In genomic region chr13:97223711-97224461, GRCh38 we compare ENCODE assay signal across 8 cellular contexts. TPM values are rescaled to one million over a fixed set of nuclear protein-coding genes. Genes with fewer than 3 reads are reported as not detected.
DNase-seq lines count a peak whose midpoint lies in the region; ATAC-seq and TF ChIP-seq lines count a peak whose summit lies in the region.

No MANE protein-coding gene starts in this region.

- peak; percentile 14; the same call in 1 of the 2 replicates for TF ChIP-seq RAD21 in HCT116 (IDR thresholded peaks at IDR 0.05; ENCODE audit: low read depth)

- peak overlapping the region; percentile 79 for H3K4me2 ChIP-seq in HCT116 (ENCODE audit: low read length)
- peak overlapping the region; percentile 89 for H3K4me2 ChIP-seq in parathyroid adenoma (ENCODE audit: low read length)

- H3K36me3 ChIP-seq in HCT116 (ENCODE audit: control insufficient read depth in 1 of 2, insufficient read depth in 2 of 2, low read length in 2 of 2) = no peaks in the 10 kb centered on the region
- H3K36me3 ChIP-seq in adipocyte (ENCODE audit: control insufficient read depth, insufficient read depth, low read length, severe bottlenecking) = no peaks in the 10 kb centered on the region
- no peaks in the 10 kb centered on the region for H3K36me3 ChIP-seq in heart left ventricle
- H3K36me3 ChIP-seq in parathyroid adenoma (ENCODE audit: control insufficient read depth, insufficient read depth, low read length) = no peaks in the 10 kb centered on the region

- H3K27me3 ChIP-seq in HCT116 (ENCODE audit: insufficient read depth, low read length) (no peaks in the 10 kb centered on the region), adipocyte (replicated peaks; ENCODE audit: control insufficient read depth, insufficient read depth, low read length) (no peaks in the 10 kb centered on the region), heart left ventricle (no peaks in the 10 kb centered on the region), parathyroid adenoma (ENCODE audit: control insufficient read depth, insufficient read depth, low read length) (no peaks in the 10 kb centered on the region)

- peak; percentile 65 for DNase-seq in DMS 273 treated with DMSO at 0.1 percent for 48 hours (lab: John Stamatoyannopoulos, UW)
- DNase-seq in HCT116 (ENCODE audit: low read depth, low spot score) = peak; percentile 43
- DNase-seq in NCI-H748 treated with DMSO at 0.1 percent for 48 hours (lab: John Stamatoyannopoulos, UW) = peak; percentile 64
- DNase-seq in adipocyte (ENCODE audit: low read depth) = peak; percentile 94
- peak in 4 of 5 donors; percentile 42 to 72 (median 52) for DNase-seq in heart left ventricle
- DNase-seq in NCI-H1436 treated with DMSO at 0.1 percent for 48 hours (lab: John Stamatoyannopoulos, UW) = no peak
- DNase-seq in GOT3 (lab: John Stamatoyannopoulos, UW) = no peak

- no TSS peak for BruUV-seq in HCT116 (replicated peaks; lab: Mats Ljungman, UMichigan)

- POLR2A ChIA-PET in HCT116 (lab: Charles Lee) = interaction anchor here (1.0 to 3.1 kb wide), 7 partner anchors 17 to 114 kb away, joined by 3 to 31 read pairs (median 5); no protein-coding TSS in a partner anchor

- peak overlapping the region; percentile 74 to 85 for H3K4me3 ChIP-seq in HCT116 (replicated peaks in 1 of 2; ENCODE audit: low read depth in 1 of 2, low read length in 2 of 2)
- H3K4me3 ChIP-seq in adipocyte (ENCODE audit: low read length) = peak overlapping the region; percentile 97
- H3K4me3 ChIP-seq in heart left ventricle = peak overlapping the region; percentile 47 to 81 (median 73)
- H3K4me3 ChIP-seq in parathyroid adenoma (ENCODE audit: low read depth, low read length) = peak overlapping the region; percentile 84

- 0 to 3% (median 1%) methylated on average over 9 of the region's 9 CpGs for WGBS in heart left ventricle, 4 donors

- peaks cover 64% of the 10 kb centered on the region for H3K79me2 ChIP-seq in HCT116 (ENCODE audit: insufficient read depth, low read length)
- peaks cover 21% of the 10 kb centered on the region for H3K79me2 ChIP-seq in parathyroid adenoma

- no peaks in the 10 kb centered on the region for H3K9me3 ChIP-seq in HCT116 (ENCODE audit: control insufficient read depth in 1 of 2, insufficient read depth in 1 of 2, low read depth in 1 of 2, low read length in 2 of 2)
- H3K9me3 ChIP-seq in adipocyte (ENCODE audit: control insufficient read depth, low read length) = no peaks in the 10 kb centered on the region
- no peaks in the 10 kb centered on the region for H3K9me3 ChIP-seq in heart left ventricle
- no peaks in the 10 kb centered on the region for H3K9me3 ChIP-seq in parathyroid adenoma (ENCODE audit: control insufficient read depth, low read length)

- no peaks in the 10 kb centered on the region for H4K20me1 ChIP-seq in HCT116 (ENCODE audit: insufficient read depth)

- ATAC-seq in HCT116 = peak; percentile 37
- peak; percentile 42 to 74 (median 62) for ATAC-seq in heart left ventricle

- H3K9ac ChIP-seq in HCT116 (ENCODE audit: low read length) = peak overlapping the region; percentile 80
- H3K9ac ChIP-seq in adipocyte (ENCODE audit: low read length) = peak overlapping the region; percentile 96
- peak overlapping the region; percentile 14 for H3K9ac ChIP-seq in parathyroid adenoma

- CTCF ChIA-PET in HCT116 (lab: Charles Lee) = interaction anchor here (1.8 to 4.2 kb wide), 3 partner anchors 11 to 113 kb away, joined by 5 to 21 read pairs (median 18); no protein-coding TSS in a partner anchor

- H3K9me2 ChIP-seq in HCT116 (ENCODE audit: insufficient read depth) = no peaks in the 10 kb centered on the region

- TF ChIP-seq CTCF in HCT116 (IDR thresholded peaks at IDR 0.05 in 2 of 3, conservative IDR thresholded peaks at IDR 0.05 in 1 of 3; ENCODE audit: borderline replicate concordance in 1 of 3, insufficient read depth in 1 of 3, low read depth in 2 of 3, low read length in 2 of 3) = peak in 2 of 3 experiments; percentile 7 to 10; a peak in 1 of 6 replicates
- TF ChIP-seq CTCF in heart left ventricle (IDR thresholded peaks at IDR 0.05) = peak in 4 of 12 donors; percentile 17 to 39 (median 21)
- TF ChIP-seq CTCF in parathyroid adenoma (IDR thresholded peaks at IDR 0.05) = no peak

- intact Hi-C loops in HCT116 (cut with micrococcal nuclease) = loop anchor here (5.0 kb wide), 1 partner anchor 133 kb away; no protein-coding TSS in a partner anchor
- intact Hi-C loops in heart left ventricle (cut with DNase I) = loop anchor here in 8 of 10 donors (2.0 to 10.0 kb wide), 10 partner anchors 33 to 211 kb away; partner anchors contain the start of gene RAP2A (in 3 of the 8)

- H2AFZ ChIP-seq in HCT116 (ENCODE audit: low read depth, low read length, poor library complexity, severe bottlenecking) (no peak overlapping the region), parathyroid adenoma (peak overlapping the region; percentile 35)

- H3K27ac ChIP-seq in HCT116 (ENCODE audit: low read depth, low read length) = peak overlapping the region; percentile 74
- peak overlapping the region; percentile 71 to 96 (median 90) for H3K27ac ChIP-seq in heart left ventricle
- H3K27ac ChIP-seq in parathyroid adenoma = peak overlapping the region; percentile 82

- RAD21 ChIA-PET in HCT116 (lab: Charles Lee; ENCODE audit: low non-redundant PET in 1 of 2, low total read pairs in 2 of 2, uncharacterized antibody in 2 of 2, unreplicated experiment in 2 of 2) = no interaction called here

- H3K4me1 ChIP-seq in HCT116 (ENCODE audit: control insufficient read depth in 1 of 2, insufficient read depth in 2 of 2, low read length in 2 of 2) (peaks cover 47 to 50% of the 10 kb centered on the region in 2 experiments), adipocyte (ENCODE audit: control insufficient read depth, insufficient read depth, low read length) (peaks cover 42% of the 10 kb centered on the region), heart left ventricle (peaks cover 7 to 56% (median 46%) of the 10 kb centered on the region in 12 donors), parathyroid adenoma (peaks cover 28% of the 10 kb centered on the region)

- no peak for TF ChIP-seq POLR2A in HCT116 (IDR thresholded peaks at IDR 0.05; ENCODE audit: borderline replicate concordance, extremely low read depth, insufficient read depth, insufficient read length)
- peak in 1 of 2 donors; percentile 34 for TF ChIP-seq POLR2A in heart left ventricle (IDR thresholded peaks at IDR 0.05)

TF ChIP-seq in HCT116, 20 proteins besides CTCF, POLR2A, EP300 and RAD21 (continues in another document):
- TF ChIP-seq TCF7L2 (IDR thresholded peaks at IDR 0.05; ENCODE audit: borderline replicate concordance, extremely low read depth, insufficient read depth, insufficient read length) (no peak), YY1 (IDR thresholded peaks at IDR 0.05; ENCODE audit: extremely low read depth, insufficient replicate concordance, low read depth, low read length) (no peak), SP1 (IDR thresholded peaks at IDR 0.05; ENCODE audit: low read depth) (0 out of 2 replicates have a peak, but pooled peaks have one; percentile 12), REST (IDR thresholded peaks at IDR 0.05; ENCODE audit: low read depth) (no peak), ZFX (IDR thresholded peaks at IDR 0.05) (no peak), SRF (IDR thresholded peaks at IDR 0.05; ENCODE audit: low read depth) (no peak), EZH2 (IDR thresholded peaks at IDR 0.05) (no peak), EGR1 (IDR thresholded peaks at IDR 0.05; ENCODE audit: low read depth) (no peak), POLR2AphosphoS5 (IDR thresholded peaks at IDR 0.05; ENCODE audit: low read depth, low read length) (peak; percentile 24; the same call in 1 of the 2 replicates), CBX3 (IDR thresholded peaks at IDR 0.05; ENCODE audit: low read depth) (no peak), EZH2phosphoT487 (IDR thresholded peaks at IDR 0.05; ENCODE audit: borderline replicate concordance) (no peak), FOSL1 (IDR thresholded peaks at IDR 0.05; ENCODE audit: low read depth) (peak; percentile 23; the same call in 1 of the 2 replicates), SIN3A (IDR thresholded peaks at IDR 0.05; ENCODE audit: low read depth) (no peak), ZNF274 (IDR thresholded peaks at IDR 0.05; ENCODE audit: low read depth, low read length) (no peak)
- TF ChIP-seq, protein P1, sequence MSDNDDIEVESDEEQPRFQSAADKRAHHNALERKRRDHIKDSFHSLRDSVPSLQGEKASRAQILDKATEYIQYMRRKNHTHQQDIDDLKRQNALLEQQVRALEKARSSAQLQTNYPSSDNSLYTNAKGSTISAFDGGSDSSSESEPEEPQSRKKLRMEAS (IDR thresholded peaks at IDR 0.05) = peak; percentile 30; the same call in 1 of the 2 replicates

RNA-seq across cellular contexts. Expression of gene MBNL2, which starts 1.8 kb away (rescaled TPM):
- total RNA-seq in HCT116 (2021; ENCODE audit: unreplicated experiment) (73.9 TPM), heart left ventricle (100 to 1,000 TPM in 1 of 9 donors, 10 to 100 TPM in 8; 59.4 to 100 (median 83.1) TPM)
- 40.8 and 43.6 TPM in 2 replicates for polyA plus RNA-seq in HCT116 (2012)
- polyA plus RNA-seq in heart left ventricle = 10 to 100 TPM; 18.5 to 41.9 TPM

Comparison
In these comparisons a context has a peak if more than half of its experiments do, and no peak if none do; other contexts are left out.
1. DNase-seq: peak in DMS 273 treated with DMSO at 0.1 percent for 48 hours (single experiment), HCT116 (single experiment), NCI-H748 treated with DMSO at 0.1 percent for 48 hours (single experiment), adipocyte (single experiment) and heart left ventricle (4 of 5); none in NCI-H1436 treated with DMSO at 0.1 percent for 48 hours (single experiment) and GOT3 (single experiment).
2. H3K9ac ChIP-seq: peak in every context shown above with its lines; median percentile 96 in adipocyte; 80 in HCT116; 14 in parathyroid adenoma.
3. Peak in every context shown above with its lines, with median percentiles within 50 percentile points of each other: H3K27ac ChIP-seq and H3K4me3 ChIP-seq.